Comparison of ENCODE assay signal across 1 cellular context in the genomic region with DNA sequence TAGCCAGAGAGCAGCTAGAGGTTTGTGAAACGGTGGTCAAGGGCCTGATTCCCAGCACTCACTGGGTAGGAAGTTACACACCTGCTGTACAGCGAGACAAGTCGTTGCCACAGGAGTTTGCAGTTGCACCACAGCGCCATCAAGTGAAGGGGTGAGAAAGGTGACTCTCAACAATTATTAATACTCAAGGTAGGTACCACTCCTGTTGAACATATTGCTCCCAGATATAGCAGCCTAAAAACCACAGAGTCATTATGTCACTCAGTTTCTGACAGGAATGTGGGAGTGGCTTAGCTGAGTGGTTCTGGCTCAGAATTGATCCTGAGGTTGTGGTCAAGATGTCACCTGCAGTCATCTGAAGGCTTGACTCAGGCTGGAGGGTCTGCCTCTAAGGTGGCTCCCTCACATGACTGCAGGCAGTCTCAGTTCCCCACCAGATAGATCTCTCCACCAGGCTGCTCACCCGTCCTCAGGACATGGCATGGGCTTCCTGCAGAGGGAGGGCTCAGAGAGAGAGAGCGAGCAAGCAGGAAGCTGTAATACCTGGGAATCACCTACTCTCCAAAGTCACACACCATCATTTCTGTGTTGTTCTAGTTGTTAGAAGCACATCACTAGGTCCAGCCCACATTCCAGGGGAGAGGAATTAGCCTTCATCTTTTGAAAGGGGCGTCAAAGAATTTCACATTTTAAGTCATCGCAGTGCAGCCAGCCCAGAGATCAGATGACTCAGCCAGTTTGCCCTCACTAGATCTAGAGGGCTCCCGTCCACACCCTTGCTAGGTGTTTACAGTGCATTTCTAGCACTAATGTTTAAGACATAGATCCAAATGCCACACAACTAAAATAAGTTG.
TF ChIP-seq lines count a peak whose summit lies in the region.

No MANE protein-coding gene starts in this region.

TF ChIP-seq in K562, 482 proteins besides CTCF, POLR2A, EP300 and RAD21 (continued from another document and continues in another):
- no peak for TF ChIP-seq ZNF384 (IDR thresholded peaks at IDR 0.05; ENCODE audit: low read depth, low read length)
- no peak for TF ChIP-seq SAFB (IDR thresholded peaks at IDR 0.05; ENCODE audit: borderline replicate concordance, low read depth, low read length)
- peak; percentile 41 for TF ChIP-seq RBBP5 (IDR thresholded peaks at IDR 0.05; ENCODE audit: borderline replicate concordance, insufficient read depth, low read length, poor library complexity, severe bottlenecking)
- TF ChIP-seq, protein P1, sequence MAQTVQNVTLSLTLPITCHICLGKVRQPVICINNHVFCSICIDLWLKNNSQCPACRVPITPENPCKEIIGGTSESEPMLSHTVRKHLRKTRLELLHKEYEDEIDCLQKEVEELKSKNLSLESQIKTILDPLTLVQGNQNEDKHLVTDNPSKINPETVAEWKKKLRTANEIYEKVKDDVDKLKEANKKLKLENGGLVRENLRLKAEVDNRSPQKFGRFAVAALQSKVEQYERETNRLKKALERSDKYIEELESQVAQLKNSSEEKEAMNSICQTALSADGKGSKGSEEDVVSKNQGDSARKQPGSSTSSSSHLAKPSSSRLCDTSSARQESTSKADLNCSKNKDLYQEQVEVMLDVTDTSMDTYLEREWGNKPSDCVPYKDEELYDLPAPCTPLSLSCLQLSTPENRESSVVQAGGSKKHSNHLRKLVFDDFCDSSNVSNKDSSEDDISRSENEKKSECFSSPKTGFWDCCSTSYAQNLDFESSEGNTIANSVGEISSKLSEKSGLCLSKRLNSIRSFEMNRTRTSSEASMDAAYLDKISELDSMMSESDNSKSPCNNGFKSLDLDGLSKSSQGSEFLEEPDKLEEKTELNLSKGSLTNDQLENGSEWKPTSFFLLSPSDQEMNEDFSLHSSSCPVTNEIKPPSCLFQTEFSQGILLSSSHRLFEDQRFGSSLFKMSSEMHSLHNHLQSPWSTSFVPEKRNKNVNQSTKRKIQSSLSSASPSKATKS (CRISPR knock-in tag; IDR thresholded peaks at IDR 0.05): no peak
- TF ChIP-seq, protein P2, sequence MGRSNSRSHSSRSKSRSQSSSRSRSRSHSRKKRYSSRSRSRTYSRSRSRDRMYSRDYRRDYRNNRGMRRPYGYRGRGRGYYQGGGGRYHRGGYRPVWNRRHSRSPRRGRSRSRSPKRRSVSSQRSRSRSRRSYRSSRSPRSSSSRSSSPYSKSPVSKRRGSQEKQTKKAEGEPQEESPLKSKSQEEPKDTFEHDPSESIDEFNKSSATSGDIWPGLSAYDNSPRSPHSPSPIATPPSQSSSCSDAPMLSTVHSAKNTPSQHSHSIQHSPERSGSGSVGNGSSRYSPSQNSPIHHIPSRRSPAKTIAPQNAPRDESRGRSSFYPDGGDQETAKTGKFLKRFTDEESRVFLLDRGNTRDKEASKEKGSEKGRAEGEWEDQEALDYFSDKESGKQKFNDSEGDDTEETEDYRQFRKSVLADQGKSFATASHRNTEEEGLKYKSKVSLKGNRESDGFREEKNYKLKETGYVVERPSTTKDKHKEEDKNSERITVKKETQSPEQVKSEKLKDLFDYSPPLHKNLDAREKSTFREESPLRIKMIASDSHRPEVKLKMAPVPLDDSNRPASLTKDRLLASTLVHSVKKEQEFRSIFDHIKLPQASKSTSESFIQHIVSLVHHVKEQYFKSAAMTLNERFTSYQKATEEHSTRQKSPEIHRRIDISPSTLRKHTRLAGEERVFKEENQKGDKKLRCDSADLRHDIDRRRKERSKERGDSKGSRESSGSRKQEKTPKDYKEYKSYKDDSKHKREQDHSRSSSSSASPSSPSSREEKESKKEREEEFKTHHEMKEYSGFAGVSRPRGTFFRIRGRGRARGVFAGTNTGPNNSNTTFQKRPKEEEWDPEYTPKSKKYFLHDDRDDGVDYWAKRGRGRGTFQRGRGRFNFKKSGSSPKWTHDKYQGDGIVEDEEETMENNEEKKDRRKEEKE (IDR thresholded peaks at IDR 0.05; ENCODE audit: borderline replicate concordance in 1 of 2, control insufficient read depth in 1 of 2, low read depth in 2 of 2, low read length in 1 of 2): no peak
- TF ChIP-seq, protein P3, sequence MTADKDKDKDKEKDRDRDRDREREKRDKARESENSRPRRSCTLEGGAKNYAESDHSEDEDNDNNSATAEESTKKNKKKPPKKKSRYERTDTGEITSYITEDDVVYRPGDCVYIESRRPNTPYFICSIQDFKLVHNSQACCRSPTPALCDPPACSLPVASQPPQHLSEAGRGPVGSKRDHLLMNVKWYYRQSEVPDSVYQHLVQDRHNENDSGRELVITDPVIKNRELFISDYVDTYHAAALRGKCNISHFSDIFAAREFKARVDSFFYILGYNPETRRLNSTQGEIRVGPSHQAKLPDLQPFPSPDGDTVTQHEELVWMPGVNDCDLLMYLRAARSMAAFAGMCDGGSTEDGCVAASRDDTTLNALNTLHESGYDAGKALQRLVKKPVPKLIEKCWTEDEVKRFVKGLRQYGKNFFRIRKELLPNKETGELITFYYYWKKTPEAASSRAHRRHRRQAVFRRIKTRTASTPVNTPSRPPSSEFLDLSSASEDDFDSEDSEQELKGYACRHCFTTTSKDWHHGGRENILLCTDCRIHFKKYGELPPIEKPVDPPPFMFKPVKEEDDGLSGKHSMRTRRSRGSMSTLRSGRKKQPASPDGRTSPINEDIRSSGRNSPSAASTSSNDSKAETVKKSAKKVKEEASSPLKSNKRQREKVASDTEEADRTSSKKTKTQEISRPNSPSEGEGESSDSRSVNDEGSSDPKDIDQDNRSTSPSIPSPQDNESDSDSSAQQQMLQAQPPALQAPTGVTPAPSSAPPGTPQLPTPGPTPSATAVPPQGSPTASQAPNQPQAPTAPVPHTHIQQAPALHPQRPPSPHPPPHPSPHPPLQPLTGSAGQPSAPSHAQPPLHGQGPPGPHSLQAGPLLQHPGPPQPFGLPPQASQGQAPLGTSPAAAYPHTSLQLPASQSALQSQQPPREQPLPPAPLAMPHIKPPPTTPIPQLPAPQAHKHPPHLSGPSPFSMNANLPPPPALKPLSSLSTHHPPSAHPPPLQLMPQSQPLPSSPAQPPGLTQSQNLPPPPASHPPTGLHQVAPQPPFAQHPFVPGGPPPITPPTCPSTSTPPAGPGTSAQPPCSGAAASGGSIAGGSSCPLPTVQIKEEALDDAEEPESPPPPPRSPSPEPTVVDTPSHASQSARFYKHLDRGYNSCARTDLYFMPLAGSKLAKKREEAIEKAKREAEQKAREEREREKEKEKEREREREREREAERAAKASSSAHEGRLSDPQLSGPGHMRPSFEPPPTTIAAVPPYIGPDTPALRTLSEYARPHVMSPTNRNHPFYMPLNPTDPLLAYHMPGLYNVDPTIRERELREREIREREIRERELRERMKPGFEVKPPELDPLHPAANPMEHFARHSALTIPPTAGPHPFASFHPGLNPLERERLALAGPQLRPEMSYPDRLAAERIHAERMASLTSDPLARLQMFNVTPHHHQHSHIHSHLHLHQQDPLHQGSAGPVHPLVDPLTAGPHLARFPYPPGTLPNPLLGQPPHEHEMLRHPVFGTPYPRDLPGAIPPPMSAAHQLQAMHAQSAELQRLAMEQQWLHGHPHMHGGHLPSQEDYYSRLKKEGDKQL (CRISPR knock-in tag; IDR thresholded peaks at IDR 0.05; ENCODE audit: borderline replicate concordance): no peak
- peak; percentile 53 for TF ChIP-seq JUND (IDR thresholded peaks at IDR 0.05; ENCODE audit: borderline replicate concordance, low read depth, low read length)
- peak; percentile 27; the same call in 2 of the 3 replicates for TF ChIP-seq JUND (tag; IDR thresholded peaks at IDR 0.05; ENCODE audit: borderline replicate concordance, low read depth, low read length)
- TF ChIP-seq ZNF212 (CRISPR knock-in tag; IDR thresholded peaks at IDR 0.05): no peak
- no peak for TF ChIP-seq POLR2G (IDR thresholded peaks at IDR 0.05; ENCODE audit: low read depth, low read length)
- no peak for TF ChIP-seq ZNF3 (CRISPR knock-in tag; IDR thresholded peaks at IDR 0.05)
- TF ChIP-seq MYBL2 (IDR thresholded peaks at IDR 0.05; ENCODE audit: low read depth): no peak
- no peak for TF ChIP-seq MYBL2 (CRISPR knock-in tag; IDR thresholded peaks at IDR 0.05; ENCODE audit: borderline replicate concordance)
- TF ChIP-seq EP400 (IDR thresholded peaks at IDR 0.05): peak; percentile 36; the same call in 1 of the 2 replicates
- no peak for TF ChIP-seq ZNF197 (CRISPR knock-in tag; IDR thresholded peaks at IDR 0.05; ENCODE audit: low read depth)
- no peak for TF ChIP-seq ZFPM2 (CRISPR knock-in tag; IDR thresholded peaks at IDR 0.05)
- TF ChIP-seq ZNF263 (CRISPR knock-in tag; IDR thresholded peaks at IDR 0.05; ENCODE audit: borderline replicate concordance): no peak
- TF ChIP-seq, protein P4, sequence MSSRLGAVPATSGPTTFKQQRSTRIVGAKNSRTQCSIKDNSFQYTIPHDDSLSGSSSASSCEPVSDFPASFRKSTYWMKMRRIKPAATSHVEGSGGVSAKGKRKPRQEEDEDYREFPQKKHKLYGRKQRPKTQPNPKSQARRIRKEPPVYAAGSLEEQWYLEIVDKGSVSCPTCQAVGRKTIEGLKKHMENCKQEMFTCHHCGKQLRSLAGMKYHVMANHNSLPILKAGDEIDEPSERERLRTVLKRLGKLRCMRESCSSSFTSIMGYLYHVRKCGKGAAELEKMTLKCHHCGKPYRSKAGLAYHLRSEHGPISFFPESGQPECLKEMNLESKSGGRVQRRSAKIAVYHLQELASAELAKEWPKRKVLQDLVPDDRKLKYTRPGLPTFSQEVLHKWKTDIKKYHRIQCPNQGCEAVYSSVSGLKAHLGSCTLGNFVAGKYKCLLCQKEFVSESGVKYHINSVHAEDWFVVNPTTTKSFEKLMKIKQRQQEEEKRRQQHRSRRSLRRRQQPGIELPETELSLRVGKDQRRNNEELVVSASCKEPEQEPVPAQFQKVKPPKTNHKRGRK (tag; IDR thresholded peaks at IDR 0.05): no peak
- TF ChIP-seq, protein P5, sequence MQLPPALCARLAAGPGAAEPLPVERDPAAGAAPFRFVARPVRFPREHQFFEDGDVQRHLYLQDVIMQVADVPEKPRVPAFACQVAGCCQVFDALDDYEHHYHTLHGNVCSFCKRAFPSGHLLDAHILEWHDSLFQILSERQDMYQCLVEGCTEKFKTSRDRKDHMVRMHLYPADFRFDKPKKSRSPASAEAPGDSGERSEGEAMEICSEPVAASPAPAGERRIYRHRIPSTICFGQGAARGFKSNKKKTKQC (CRISPR knock-in tag; IDR thresholded peaks at IDR 0.05): no peak
- peak; percentile 70; the same call in 1 of the 2 replicates for TF ChIP-seq HDGF (IDR thresholded peaks at IDR 0.05)
- no peak for TF ChIP-seq FIP1L1 (IDR thresholded peaks at IDR 0.05; ENCODE audit: low read depth, low read length, poor library complexity, severe bottlenecking)
- TF ChIP-seq ZNF668 (CRISPR knock-in tag; IDR thresholded peaks at IDR 0.05): no peak
- TF ChIP-seq, protein P6, sequence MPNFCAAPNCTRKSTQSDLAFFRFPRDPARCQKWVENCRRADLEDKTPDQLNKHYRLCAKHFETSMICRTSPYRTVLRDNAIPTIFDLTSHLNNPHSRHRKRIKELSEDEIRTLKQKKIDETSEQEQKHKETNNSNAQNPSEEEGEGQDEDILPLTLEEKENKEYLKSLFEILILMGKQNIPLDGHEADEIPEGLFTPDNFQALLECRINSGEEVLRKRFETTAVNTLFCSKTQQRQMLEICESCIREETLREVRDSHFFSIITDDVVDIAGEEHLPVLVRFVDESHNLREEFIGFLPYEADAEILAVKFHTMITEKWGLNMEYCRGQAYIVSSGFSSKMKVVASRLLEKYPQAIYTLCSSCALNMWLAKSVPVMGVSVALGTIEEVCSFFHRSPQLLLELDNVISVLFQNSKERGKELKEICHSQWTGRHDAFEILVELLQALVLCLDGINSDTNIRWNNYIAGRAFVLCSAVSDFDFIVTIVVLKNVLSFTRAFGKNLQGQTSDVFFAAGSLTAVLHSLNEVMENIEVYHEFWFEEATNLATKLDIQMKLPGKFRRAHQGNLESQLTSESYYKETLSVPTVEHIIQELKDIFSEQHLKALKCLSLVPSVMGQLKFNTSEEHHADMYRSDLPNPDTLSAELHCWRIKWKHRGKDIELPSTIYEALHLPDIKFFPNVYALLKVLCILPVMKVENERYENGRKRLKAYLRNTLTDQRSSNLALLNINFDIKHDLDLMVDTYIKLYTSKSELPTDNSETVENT (CRISPR knock-in tag; IDR thresholded peaks at IDR 0.05): no peak
- TF ChIP-seq, protein P7, sequence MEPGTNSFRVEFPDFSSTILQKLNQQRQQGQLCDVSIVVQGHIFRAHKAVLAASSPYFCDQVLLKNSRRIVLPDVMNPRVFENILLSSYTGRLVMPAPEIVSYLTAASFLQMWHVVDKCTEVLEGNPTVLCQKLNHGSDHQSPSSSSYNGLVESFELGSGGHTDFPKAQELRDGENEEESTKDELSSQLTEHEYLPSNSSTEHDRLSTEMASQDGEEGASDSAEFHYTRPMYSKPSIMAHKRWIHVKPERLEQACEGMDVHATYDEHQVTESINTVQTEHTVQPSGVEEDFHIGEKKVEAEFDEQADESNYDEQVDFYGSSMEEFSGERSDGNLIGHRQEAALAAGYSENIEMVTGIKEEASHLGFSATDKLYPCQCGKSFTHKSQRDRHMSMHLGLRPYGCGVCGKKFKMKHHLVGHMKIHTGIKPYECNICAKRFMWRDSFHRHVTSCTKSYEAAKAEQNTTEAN (CRISPR knock-in tag; IDR thresholded peaks at IDR 0.05): no peak
- TF ChIP-seq, protein P8, sequence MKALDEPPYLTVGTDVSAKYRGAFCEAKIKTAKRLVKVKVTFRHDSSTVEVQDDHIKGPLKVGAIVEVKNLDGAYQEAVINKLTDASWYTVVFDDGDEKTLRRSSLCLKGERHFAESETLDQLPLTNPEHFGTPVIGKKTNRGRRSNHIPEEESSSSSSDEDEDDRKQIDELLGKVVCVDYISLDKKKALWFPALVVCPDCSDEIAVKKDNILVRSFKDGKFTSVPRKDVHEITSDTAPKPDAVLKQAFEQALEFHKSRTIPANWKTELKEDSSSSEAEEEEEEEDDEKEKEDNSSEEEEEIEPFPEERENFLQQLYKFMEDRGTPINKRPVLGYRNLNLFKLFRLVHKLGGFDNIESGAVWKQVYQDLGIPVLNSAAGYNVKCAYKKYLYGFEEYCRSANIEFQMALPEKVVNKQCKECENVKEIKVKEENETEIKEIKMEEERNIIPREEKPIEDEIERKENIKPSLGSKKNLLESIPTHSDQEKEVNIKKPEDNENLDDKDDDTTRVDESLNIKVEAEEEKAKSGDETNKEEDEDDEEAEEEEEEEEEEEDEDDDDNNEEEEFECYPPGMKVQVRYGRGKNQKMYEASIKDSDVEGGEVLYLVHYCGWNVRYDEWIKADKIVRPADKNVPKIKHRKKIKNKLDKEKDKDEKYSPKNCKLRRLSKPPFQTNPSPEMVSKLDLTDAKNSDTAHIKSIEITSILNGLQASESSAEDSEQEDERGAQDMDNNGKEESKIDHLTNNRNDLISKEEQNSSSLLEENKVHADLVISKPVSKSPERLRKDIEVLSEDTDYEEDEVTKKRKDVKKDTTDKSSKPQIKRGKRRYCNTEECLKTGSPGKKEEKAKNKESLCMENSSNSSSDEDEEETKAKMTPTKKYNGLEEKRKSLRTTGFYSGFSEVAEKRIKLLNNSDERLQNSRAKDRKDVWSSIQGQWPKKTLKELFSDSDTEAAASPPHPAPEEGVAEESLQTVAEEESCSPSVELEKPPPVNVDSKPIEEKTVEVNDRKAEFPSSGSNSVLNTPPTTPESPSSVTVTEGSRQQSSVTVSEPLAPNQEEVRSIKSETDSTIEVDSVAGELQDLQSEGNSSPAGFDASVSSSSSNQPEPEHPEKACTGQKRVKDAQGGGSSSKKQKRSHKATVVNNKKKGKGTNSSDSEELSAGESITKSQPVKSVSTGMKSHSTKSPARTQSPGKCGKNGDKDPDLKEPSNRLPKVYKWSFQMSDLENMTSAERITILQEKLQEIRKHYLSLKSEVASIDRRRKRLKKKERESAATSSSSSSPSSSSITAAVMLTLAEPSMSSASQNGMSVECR (CRISPR knock-in tag; IDR thresholded peaks at IDR 0.05): no peak
- no peak for TF ChIP-seq BHLHE40 (IDR thresholded peaks at IDR 0.05; ENCODE audit: low read length)
- TF ChIP-seq U2AF1 (optimal IDR thresholded peaks at IDR 0.05; ENCODE audit: low read depth, low read length): no peak
- no peak for TF ChIP-seq TAF1 (IDR thresholded peaks at IDR 0.05; ENCODE audit: control insufficient read depth, extremely low read depth, insufficient read depth, low read length, severe bottlenecking)
